ENCODE assay signal across 8 cellular contexts in the genomic region with DNA sequence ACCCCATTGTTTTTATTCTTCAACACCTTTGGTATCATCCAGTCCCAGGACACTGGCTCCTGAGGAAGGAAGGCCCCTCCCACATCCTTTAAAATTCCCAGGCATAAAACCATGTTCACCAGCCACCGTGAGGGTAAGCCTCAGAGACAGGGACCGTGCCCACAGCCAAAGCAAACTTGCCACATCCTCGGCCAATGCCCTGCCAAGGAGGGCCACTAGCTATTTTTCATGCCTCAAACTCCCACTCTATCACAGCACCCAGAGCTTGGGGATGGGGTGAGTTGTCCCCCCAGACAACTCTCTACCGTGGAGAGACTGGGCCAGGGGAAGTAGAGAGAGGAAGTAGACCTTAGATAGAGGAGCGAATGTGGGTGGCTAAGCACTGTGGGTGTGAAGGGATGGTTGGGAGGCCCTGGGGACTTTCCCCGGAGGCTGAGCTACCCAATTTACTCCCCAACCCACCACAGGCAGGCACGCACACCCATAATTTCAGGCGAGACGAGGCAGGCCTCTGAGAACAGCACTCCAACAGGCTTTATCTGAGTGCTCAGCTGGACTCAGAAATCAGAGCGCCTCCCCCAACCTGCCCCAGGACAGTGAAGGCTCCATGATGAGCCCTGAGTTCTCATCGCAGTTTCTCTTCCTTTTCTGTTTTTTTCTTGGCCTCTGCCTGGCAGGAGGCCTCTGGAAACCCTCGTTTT. TPM values are rescaled to one million over a fixed set of nuclear protein-coding genes. Genes with fewer than 3 reads are reported as not detected.
DNase-seq lines count a peak whose midpoint lies in the region; ATAC-seq and TF ChIP-seq lines count a peak whose summit lies in the region.

No MANE protein-coding gene starts in this region.

- intact Hi-C loops in CD4-positive, alpha-beta T cell (cut with DNase I, micrococcal nuclease): no loop called here

- ATAC-seq in CD4-positive, alpha-beta T cell (ENCODE audit: poor library complexity): peak; percentile 74
- peak; percentile 47 for ATAC-seq in GM19397 (IDR thresholded peaks at IDR 0.05; ENCODE audit: unreplicated experiment)
- ATAC-seq in HG03558 (IDR thresholded peaks at IDR 0.05; ENCODE audit: extremely low read depth, unreplicated experiment): peak; percentile 31

- H3K36me3 Mint-ChIP-seq in CD4-positive, alpha-beta T cell (ENCODE audit: low read depth): peaks cover 8% of the 10 kb centered on the region
- no peaks in the 10 kb centered on the region for H3K36me3 Mint-ChIP-seq in neural crest cell (ENCODE audit: low read depth)

- no peak for TF ChIP-seq CTCF in CD4-positive, alpha-beta T cell (IDR thresholded peaks at IDR 0.05)
- TF ChIP-seq CTCF in coronary artery (IDR thresholded peaks at IDR 0.05) (no peak), neural crest cell (conservative IDR thresholded peaks at IDR 0.05) (no peak)

- peak; percentile 74 to 92 (median 83) for DNase-seq in CD4-positive, alpha-beta T cell
- peak; percentile 84 for DNase-seq in activated CD4-positive, CD25-positive, alpha-beta regulatory T cell treated with anti-CD3 and anti-CD28 coated beads, Interleukin-2, amount 50 U/mL, for 16 hours (ENCODE audit: low read depth, low spot score)
- DNase-seq in coronary artery (ENCODE audit: low spot score): no peak
- DNase-seq in neural crest cell (ENCODE audit: low read depth, low spot score): no peak
- peak; percentile 35 for DNase-seq in superior temporal gyrus (ENCODE audit: extremely low spot score)
- DNase-seq in NCI-H2081 (lab: John Stamatoyannopoulos, UW): no peak

- H3K4me1 Mint-ChIP-seq in CD4-positive, alpha-beta T cell (ENCODE audit: low read depth): peaks cover 81% of the 10 kb centered on the region
- H3K4me1 Mint-ChIP-seq in neural crest cell: peaks cover 63% of the 10 kb centered on the region

- H3K27ac ChIP-seq in CD4-positive, alpha-beta T cell (ENCODE audit: low read depth, low read length): peak overlapping the region; percentile 99
- H3K27ac ChIP-seq in coronary artery: peak overlapping the region; percentile 93 to 97

- CTCF ChIA-PET in CD4-positive, alpha-beta T cell (lab: Charles Lee): interaction anchor here (0.8 to 5.3 kb wide), 14 partner anchors 10 to 337 kb away, joined by 3 to 34 read pairs (median 12); a partner anchor contains a TSS

- H3K27me3 ChIP-seq in CD4-positive, alpha-beta T cell (ENCODE audit: control insufficient read depth, insufficient read depth, low read length): no peaks in the 10 kb centered on the region

- H3K27me3 Mint-ChIP-seq in CD4-positive, alpha-beta T cell: no peaks in the 10 kb centered on the region
- no peaks in the 10 kb centered on the region for H3K27me3 Mint-ChIP-seq in neural crest cell (ENCODE audit: low read depth)

- H3K9me3 ChIP-seq in CD4-positive, alpha-beta T cell (ENCODE audit: control insufficient read depth, low read length): no peaks in the 10 kb centered on the region

- POLR2A ChIA-PET in CD4-positive, alpha-beta T cell (lab: Charles Lee): interaction anchor here (0.6 to 13.2 kb wide), 13 partner anchors 10 to 1227 kb away, joined by 3 to 569 read pairs (median 24); a partner anchor contains a TSS

- H3K9me3 Mint-ChIP-seq in CD4-positive, alpha-beta T cell: no peaks in the 10 kb centered on the region
- H3K9me3 Mint-ChIP-seq in neural crest cell: no peaks in the 10 kb centered on the region

- H3K4me3 Mint-ChIP-seq in CD4-positive, alpha-beta T cell: peak overlapping the region; percentile 88
- peak overlapping the region; percentile 69 for H3K4me3 Mint-ChIP-seq in neural crest cell

- no peak overlapping the region for H3K4me3 ChIP-seq in coronary artery

- H3K27ac Mint-ChIP-seq in CD4-positive, alpha-beta T cell: peak overlapping the region; percentile 100
- H3K27ac Mint-ChIP-seq in neural crest cell (ENCODE audit: unreplicated experiment): peak overlapping the region; percentile 90

RNA-seq across cellular contexts. Expression of a gene that starts 15.9 kb away (rescaled TPM):
- total RNA-seq in CD4-positive, alpha-beta T cell: 100 to 1,000 TPM; 802 to 849 TPM
- total RNA-seq in neural crest cell: 16.1 and 18.1 TPM in 2 replicates

RNA-seq across cellular contexts. Expression of a gene that starts 60.0 kb away (rescaled TPM):
- total RNA-seq in CD4-positive, alpha-beta T cell: 1 to 10 TPM in 1 of 2 experiments, under 1 TPM in 1; 0.58 to 1.1 TPM
- total RNA-seq in neural crest cell: not detected in 2 replicates

Comparison
In these comparisons a context has a peak if more than half of its experiments do, and no peak if none do; other contexts are left out.
1. DNase-seq: peak in CD4-positive, alpha-beta T cell (10 of 10), activated CD4-positive, CD25-positive, alpha-beta regulatory T cell treated with anti-CD3 and anti-CD28 coated beads, Interleukin-2, amount 50 U/mL, for 16 hours (single experiment) and superior temporal gyrus (single experiment); none in coronary artery (single experiment), neural crest cell (single experiment) and NCI-H2081 (0 of 2).
2. RNA of a gene that starts 15.9 kb away (total RNA-seq): 802 to 849 TPM in CD4-positive, alpha-beta T cell; 16.1 to 18.1 TPM in neural crest cell; every median in the first group is over 10 times any median in the second.
3. Peak in every context shown above with its lines, with median percentiles within 50 percentile points of each other: ATAC-seq.